Comparison of ENCODE assay signal across 2 cellular contexts in genomic region chr12:56810918-56811317, GRCh38.
TF ChIP-seq lines count a peak whose summit lies in the region.

No MANE protein-coding gene starts in this region.

TF ChIP-seq in K562, 482 proteins besides CTCF, POLR2A, EP300 and RAD21 (continues in another document):
- TF ChIP-seq SRSF9 (IDR thresholded peaks at IDR 0.05; ENCODE audit: borderline replicate concordance, low read depth, low read length) (no peak), HDGF (IDR thresholded peaks at IDR 0.05) (no peak), SETDB1 (IDR thresholded peaks at IDR 0.05; ENCODE audit: low read length) (no peak), KDM4B (IDR thresholded peaks at IDR 0.05; ENCODE audit: borderline replicate concordance in 2 of 2, low read depth in 1 of 2) (no peak), ID3 (CRISPR knock-in tag; IDR thresholded peaks at IDR 0.05) (no peak), ID3 (tag; IDR thresholded peaks at IDR 0.05) (no peak), BDP1 (IDR thresholded peaks at IDR 0.05; ENCODE audit: insufficient read depth, insufficient read length) (no peak), MAFG (tag; conservative IDR thresholded peaks at IDR 0.05) (no peak), HNRNPL (IDR thresholded peaks at IDR 0.05; ENCODE audit: low read depth, low read length) (no peak)
- TF ChIP-seq, protein P1, sequence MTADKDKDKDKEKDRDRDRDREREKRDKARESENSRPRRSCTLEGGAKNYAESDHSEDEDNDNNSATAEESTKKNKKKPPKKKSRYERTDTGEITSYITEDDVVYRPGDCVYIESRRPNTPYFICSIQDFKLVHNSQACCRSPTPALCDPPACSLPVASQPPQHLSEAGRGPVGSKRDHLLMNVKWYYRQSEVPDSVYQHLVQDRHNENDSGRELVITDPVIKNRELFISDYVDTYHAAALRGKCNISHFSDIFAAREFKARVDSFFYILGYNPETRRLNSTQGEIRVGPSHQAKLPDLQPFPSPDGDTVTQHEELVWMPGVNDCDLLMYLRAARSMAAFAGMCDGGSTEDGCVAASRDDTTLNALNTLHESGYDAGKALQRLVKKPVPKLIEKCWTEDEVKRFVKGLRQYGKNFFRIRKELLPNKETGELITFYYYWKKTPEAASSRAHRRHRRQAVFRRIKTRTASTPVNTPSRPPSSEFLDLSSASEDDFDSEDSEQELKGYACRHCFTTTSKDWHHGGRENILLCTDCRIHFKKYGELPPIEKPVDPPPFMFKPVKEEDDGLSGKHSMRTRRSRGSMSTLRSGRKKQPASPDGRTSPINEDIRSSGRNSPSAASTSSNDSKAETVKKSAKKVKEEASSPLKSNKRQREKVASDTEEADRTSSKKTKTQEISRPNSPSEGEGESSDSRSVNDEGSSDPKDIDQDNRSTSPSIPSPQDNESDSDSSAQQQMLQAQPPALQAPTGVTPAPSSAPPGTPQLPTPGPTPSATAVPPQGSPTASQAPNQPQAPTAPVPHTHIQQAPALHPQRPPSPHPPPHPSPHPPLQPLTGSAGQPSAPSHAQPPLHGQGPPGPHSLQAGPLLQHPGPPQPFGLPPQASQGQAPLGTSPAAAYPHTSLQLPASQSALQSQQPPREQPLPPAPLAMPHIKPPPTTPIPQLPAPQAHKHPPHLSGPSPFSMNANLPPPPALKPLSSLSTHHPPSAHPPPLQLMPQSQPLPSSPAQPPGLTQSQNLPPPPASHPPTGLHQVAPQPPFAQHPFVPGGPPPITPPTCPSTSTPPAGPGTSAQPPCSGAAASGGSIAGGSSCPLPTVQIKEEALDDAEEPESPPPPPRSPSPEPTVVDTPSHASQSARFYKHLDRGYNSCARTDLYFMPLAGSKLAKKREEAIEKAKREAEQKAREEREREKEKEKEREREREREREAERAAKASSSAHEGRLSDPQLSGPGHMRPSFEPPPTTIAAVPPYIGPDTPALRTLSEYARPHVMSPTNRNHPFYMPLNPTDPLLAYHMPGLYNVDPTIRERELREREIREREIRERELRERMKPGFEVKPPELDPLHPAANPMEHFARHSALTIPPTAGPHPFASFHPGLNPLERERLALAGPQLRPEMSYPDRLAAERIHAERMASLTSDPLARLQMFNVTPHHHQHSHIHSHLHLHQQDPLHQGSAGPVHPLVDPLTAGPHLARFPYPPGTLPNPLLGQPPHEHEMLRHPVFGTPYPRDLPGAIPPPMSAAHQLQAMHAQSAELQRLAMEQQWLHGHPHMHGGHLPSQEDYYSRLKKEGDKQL (CRISPR knock-in tag; IDR thresholded peaks at IDR 0.05; ENCODE audit: borderline replicate concordance), result no peak
- TF ChIP-seq, protein P2, sequence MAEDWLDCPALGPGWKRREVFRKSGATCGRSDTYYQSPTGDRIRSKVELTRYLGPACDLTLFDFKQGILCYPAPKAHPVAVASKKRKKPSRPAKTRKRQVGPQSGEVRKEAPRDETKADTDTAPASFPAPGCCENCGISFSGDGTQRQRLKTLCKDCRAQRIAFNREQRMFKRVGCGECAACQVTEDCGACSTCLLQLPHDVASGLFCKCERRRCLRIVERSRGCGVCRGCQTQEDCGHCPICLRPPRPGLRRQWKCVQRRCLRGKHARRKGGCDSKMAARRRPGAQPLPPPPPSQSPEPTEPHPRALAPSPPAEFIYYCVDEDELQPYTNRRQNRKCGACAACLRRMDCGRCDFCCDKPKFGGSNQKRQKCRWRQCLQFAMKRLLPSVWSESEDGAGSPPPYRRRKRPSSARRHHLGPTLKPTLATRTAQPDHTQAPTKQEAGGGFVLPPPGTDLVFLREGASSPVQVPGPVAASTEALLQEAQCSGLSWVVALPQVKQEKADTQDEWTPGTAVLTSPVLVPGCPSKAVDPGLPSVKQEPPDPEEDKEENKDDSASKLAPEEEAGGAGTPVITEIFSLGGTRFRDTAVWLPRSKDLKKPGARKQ (CRISPR knock-in tag; IDR thresholded peaks at IDR 0.05), result no peak
- TF ChIP-seq, protein P3, sequence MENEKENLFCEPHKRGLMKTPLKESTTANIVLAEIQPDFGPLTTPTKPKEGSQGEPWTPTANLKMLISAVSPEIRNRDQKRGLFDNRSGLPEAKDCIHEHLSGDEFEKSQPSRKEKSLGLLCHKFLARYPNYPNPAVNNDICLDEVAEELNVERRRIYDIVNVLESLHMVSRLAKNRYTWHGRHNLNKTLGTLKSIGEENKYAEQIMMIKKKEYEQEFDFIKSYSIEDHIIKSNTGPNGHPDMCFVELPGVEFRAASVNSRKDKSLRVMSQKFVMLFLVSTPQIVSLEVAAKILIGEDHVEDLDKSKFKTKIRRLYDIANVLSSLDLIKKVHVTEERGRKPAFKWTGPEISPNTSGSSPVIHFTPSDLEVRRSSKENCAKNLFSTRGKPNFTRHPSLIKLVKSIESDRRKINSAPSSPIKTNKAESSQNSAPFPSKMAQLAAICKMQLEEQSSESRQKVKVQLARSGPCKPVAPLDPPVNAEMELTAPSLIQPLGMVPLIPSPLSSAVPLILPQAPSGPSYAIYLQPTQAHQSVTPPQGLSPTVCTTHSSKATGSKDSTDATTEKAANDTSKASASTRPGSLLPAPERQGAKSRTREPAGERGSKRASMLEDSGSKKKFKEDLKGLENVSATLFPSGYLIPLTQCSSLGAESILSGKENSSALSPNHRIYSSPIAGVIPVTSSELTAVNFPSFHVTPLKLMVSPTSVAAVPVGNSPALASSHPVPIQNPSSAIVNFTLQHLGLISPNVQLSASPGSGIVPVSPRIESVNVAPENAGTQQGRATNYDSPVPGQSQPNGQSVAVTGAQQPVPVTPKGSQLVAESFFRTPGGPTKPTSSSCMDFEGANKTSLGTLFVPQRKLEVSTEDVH (IDR thresholded peaks at IDR 0.05; ENCODE audit: low read depth, partially characterized antibody), result no peak
- TF ChIP-seq, protein P4, sequence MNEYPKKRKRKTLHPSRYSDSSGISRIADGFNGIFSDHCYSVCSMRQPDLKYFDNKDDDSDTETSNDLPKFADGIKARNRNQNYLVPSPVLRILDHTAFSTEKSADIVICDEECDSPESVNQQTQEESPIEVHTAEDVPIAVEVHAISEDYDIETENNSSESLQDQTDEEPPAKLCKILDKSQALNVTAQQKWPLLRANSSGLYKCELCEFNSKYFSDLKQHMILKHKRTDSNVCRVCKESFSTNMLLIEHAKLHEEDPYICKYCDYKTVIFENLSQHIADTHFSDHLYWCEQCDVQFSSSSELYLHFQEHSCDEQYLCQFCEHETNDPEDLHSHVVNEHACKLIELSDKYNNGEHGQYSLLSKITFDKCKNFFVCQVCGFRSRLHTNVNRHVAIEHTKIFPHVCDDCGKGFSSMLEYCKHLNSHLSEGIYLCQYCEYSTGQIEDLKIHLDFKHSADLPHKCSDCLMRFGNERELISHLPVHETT (CRISPR knock-in tag; conservative IDR thresholded peaks at IDR 0.05 in 1 of 2, IDR thresholded peaks at IDR 0.05 in 1 of 2), result no peak
- TF ChIP-seq, protein P5, sequence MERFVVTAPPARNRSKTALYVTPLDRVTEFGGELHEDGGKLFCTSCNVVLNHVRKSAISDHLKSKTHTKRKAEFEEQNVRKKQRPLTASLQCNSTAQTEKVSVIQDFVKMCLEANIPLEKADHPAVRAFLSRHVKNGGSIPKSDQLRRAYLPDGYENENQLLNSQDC (CRISPR knock-in tag; IDR thresholded peaks at IDR 0.05), result no peak

TF ChIP-seq in GM12891, 5 proteins besides CTCF, POLR2A, EP300 and RAD21:
- no peak for TF ChIP-seq PAX5 (IDR thresholded peaks at IDR 0.05; ENCODE audit: insufficient read depth, low read length, severe bottlenecking)
